ENCODE assay signal across 1 cellular context in the genomic region with DNA sequence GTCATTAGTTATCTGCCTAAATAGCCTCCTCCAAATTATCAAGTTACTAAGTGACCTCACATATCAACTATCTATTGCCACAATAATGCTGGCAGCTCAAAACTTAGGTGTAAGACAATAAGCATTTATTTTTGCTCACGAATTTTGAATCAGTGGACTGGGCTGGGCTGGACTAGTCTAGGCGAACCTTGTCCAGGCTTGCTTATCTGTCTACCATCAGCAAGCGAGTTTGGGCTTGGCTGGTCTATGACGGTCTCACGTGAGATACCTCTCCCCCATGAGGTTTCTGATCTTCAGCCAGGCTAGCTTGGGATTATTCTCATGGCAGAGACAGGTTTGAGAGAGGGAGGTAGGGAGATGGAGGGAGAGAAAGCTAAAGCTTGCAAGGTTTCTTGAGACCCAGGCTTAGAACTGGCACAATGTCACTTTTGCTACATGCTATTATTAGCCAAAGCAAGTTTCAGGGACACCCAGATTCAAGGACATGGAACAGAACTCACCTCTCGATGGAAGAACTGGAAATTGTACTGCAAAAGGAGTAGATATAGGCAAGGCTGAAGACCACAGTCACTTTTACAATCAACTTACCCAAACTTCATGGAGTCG.
A peak's percentile ranks its signal among the peaks of the same experiment; 100 is the strongest.
TF ChIP-seq lines count a peak whose summit lies in the region.

No MANE protein-coding gene starts in this region.

TF ChIP-seq in HEK293, 187 proteins besides CTCF, POLR2A, EP300 and RAD21 (continued from another document):
- TF ChIP-seq ZNF366 (tag by site-specific recombination; conservative IDR thresholded peaks at IDR 0.05) (0 out of 2 replicates have a peak, but pooled peaks have one; percentile 60), WT1 (tag by site-specific recombination; IDR thresholded peaks at IDR 0.05) (no peak), ZNF843 (tag by site-specific recombination; IDR thresholded peaks at IDR 0.05) (no peak), ZNF548 (tag by site-specific recombination; IDR thresholded peaks at IDR 0.05) (no peak), SP2 (tag by site-specific recombination; IDR thresholded peaks at IDR 0.05) (no peak)
- TF ChIP-seq, protein P1, sequence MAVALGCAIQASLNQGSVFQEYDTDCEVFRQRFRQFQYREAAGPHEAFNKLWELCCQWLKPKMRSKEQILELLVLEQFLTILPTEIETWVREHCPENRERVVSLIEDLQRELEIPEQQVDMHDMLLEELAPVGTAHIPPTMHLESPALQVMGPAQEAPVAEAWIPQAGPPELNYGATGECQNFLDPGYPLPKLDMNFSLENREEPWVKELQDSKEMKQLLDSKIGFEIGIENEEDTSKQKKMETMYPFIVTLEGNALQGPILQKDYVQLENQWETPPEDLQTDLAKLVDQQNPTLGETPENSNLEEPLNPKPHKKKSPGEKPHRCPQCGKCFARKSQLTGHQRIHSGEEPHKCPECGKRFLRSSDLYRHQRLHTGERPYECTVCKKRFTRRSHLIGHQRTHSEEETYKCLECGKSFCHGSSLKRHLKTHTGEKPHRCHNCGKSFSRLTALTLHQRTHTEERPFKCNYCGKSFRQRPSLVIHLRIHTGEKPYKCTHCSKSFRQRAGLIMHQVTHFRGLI (tag by site-specific recombination; IDR thresholded peaks at IDR 0.05): peak; percentile 74; the same call in 1 of the 2 replicates
